8 cellular contexts compared by ENCODE assay signal in the genomic region with DNA sequence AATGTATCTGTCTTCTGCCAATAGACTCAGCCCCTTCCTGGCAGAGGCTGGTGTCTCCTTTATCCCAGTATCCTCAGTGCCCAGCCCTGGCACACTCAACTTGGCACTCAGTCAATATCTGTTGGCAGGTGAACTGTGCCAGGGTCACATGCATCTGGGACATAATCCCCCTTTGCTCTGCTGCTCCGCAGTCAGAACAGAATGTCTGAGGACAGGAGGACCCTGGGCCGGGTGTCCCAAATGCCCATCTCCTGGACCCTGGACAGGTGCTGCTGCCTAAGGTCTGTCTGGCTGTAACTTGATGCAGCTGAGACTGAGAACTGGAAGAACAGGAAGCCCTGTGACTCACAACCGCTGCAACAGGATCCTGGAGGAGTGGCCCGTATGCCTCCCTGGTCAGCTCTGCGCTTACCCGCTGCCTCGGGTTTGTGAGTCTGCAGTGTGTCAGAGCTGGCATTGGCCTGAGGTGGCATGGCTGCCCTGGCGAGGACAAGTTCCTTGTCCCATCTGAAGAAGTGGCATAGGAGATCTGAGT. TPM values are rescaled to one million over a fixed set of nuclear protein-coding genes. Genes with fewer than 3 reads are reported as not detected.
A peak's percentile ranks its signal among the peaks of the same experiment; 100 is the strongest.
DNase-seq lines count a peak whose midpoint lies in the region; ATAC-seq lines count a peak whose summit lies in the region.

No MANE protein-coding gene starts in this region.

- peaks cover 0 to 1% of the 10 kb centered on the region in 2 donors for H3K36me3 ChIP-seq in neuronal stem cell (replicated peaks in 1 of 2; ENCODE audit: control insufficient read depth in 2 of 2, insufficient read depth in 2 of 2, low read length in 2 of 2)

- no peak overlapping the region for H3K4me3 ChIP-seq in neuronal stem cell (ENCODE audit: low read length in 2 of 2)

- H4K91ac ChIP-seq in neuronal stem cell (ENCODE audit: low read depth, low read length, poor library complexity), result no peak overlapping the region

- no peak overlapping the region for H2BK12ac ChIP-seq in neuronal stem cell (ENCODE audit: low read length)

- no CpG with 5 or more reads among the region's 8 CpGs for WGBS in neuronal stem cell (ENCODE audit: extremely low coverage in 2 of 2, insufficient read length in 2 of 2, insufficient replicate concordance in 1 of 2), 2 donors

- H3K4me1 Mint-ChIP-seq in activated CD4-positive, alpha-beta T cell treated with anti-CD3 and anti-CD28 coated beads, Interleukin-2, amount 10 ng/mL, durations not matched to agents 7 days and 5 days, result peaks cover 96% of the 10 kb centered on the region

- CTCF ChIA-PET in activated CD4-positive, alpha-beta T cell treated with anti-CD3 and anti-CD28 coated beads, Interleukin-2, amount 10 ng/mL, durations not matched to agents 7 days and 5 days (lab: Charles Lee), result interaction anchor here (1.0 to 2.4 kb wide), 3 partner anchors 9 to 22 kb away, joined by 3 to 8 read pairs (median 3); partner anchors contain the start of gene HK2

- H3K23ac ChIP-seq in neuronal stem cell (ENCODE audit: low read depth, low read length, poor library complexity), result no peak overlapping the region

- no peak for ATAC-seq in GM21447 (IDR thresholded peaks at IDR 0.05; ENCODE audit: unreplicated experiment)
- ATAC-seq in GM21786 (IDR thresholded peaks at IDR 0.05; ENCODE audit: unreplicated experiment), result no peak

- H3K27me3 ChIP-seq in neuronal stem cell (ENCODE audit: control insufficient read depth in 3 of 3, insufficient read depth in 3 of 3, low read depth in 1 of 3, low read length in 3 of 3), result no peaks in the 10 kb centered on the region

- H3K4me1 ChIP-seq in neuronal stem cell (ENCODE audit: control insufficient read depth in 2 of 2, insufficient read depth in 1 of 2, low read depth in 1 of 2, low read length in 2 of 2), result peaks cover 11 to 15% of the 10 kb centered on the region in 2 donors

- peaks cover 10% of the 10 kb centered on the region for H3K79me1 ChIP-seq in neuronal stem cell (ENCODE audit: low read depth, low read length)

- H3K9me3 ChIP-seq in neuronal stem cell (replicated peaks in 1 of 2; ENCODE audit: control insufficient read depth in 2 of 2, insufficient read depth in 1 of 2, low read depth in 1 of 2, low read length in 2 of 2), result no peaks in the 10 kb centered on the region

- H3K14ac ChIP-seq in neuronal stem cell (ENCODE audit: low read length), result no peak overlapping the region

- no peak overlapping the region for H2BK5ac ChIP-seq in neuronal stem cell (ENCODE audit: low read length)

- H4K8ac ChIP-seq in neuronal stem cell (ENCODE audit: low read depth, low read length), result no peak overlapping the region

- no peaks in the 10 kb centered on the region for H3K27me3 Mint-ChIP-seq in activated CD4-positive, alpha-beta T cell treated with anti-CD3 and anti-CD28 coated beads, Interleukin-2, amount 10 ng/mL, durations not matched to agents 7 days and 5 days

- no peak overlapping the region for H3K4me2 ChIP-seq in neuronal stem cell (ENCODE audit: insufficient read depth, low read length, poor library complexity, severe bottlenecking)

- H2AFZ ChIP-seq in neuronal stem cell (ENCODE audit: low read length), result no peak overlapping the region

- H2AK5ac ChIP-seq in neuronal stem cell (ENCODE audit: low read depth, low read length), result no peak overlapping the region

- H2BK120ac ChIP-seq in neuronal stem cell (ENCODE audit: low read depth, low read length), result no peak overlapping the region

- no peak overlapping the region for H3K4ac ChIP-seq in neuronal stem cell (ENCODE audit: low read length)

- H3K9me3 Mint-ChIP-seq in activated CD4-positive, alpha-beta T cell treated with anti-CD3 and anti-CD28 coated beads, Interleukin-2, amount 10 ng/mL, durations not matched to agents 7 days and 5 days, result peaks cover 1% of the 10 kb centered on the region

- no peak overlapping the region for H3K18ac ChIP-seq in neuronal stem cell (ENCODE audit: low read length)

- H3K4me3 Mint-ChIP-seq in activated CD4-positive, alpha-beta T cell treated with anti-CD3 and anti-CD28 coated beads, Interleukin-2, amount 10 ng/mL, durations not matched to agents 7 days and 5 days, result peak overlapping the region; percentile 53

- H3K27ac ChIP-seq in neuronal stem cell (replicated peaks; ENCODE audit: low read length), result no peak overlapping the region

- POLR2A ChIA-PET in activated CD4-positive, alpha-beta T cell treated with anti-CD3 and anti-CD28 coated beads, Interleukin-2, amount 10 ng/mL, durations not matched to agents 7 days and 5 days (lab: Charles Lee), result no interaction called here

- H3K36me3 Mint-ChIP-seq in activated CD4-positive, alpha-beta T cell treated with anti-CD3 and anti-CD28 coated beads, Interleukin-2, amount 10 ng/mL, durations not matched to agents 7 days and 5 days (ENCODE audit: low read depth), result peaks cover 25% of the 10 kb centered on the region

- no peak overlapping the region for H2BK15ac ChIP-seq in neuronal stem cell (ENCODE audit: low read length)

- H3K9ac ChIP-seq in neuronal stem cell (ENCODE audit: low read depth, low read length, poor library complexity), result no peak overlapping the region

- peak overlapping the region; percentile 90 for H3K27ac Mint-ChIP-seq in activated CD4-positive, alpha-beta T cell treated with anti-CD3 and anti-CD28 coated beads, Interleukin-2, amount 10 ng/mL, durations not matched to agents 7 days and 5 days

- peak; percentile 37 for DNase-seq in DMS 273 treated with DMSO at 0.1 percent for 48 hours (lab: John Stamatoyannopoulos, UW)
- DNase-seq in NCI-H2029 (lab: John Stamatoyannopoulos, UW), result peak; percentile 83
- DNase-seq in activated CD4-positive, alpha-beta T cell treated with anti-CD3 and anti-CD28 coated beads, Interleukin-2, amount 10 ng/mL, durations not matched to agents 7 days and 5 days, result peak; percentile 26
- peak; percentile 88 for DNase-seq in fibroblast of gingiva (ENCODE audit: low read depth)
- peak; percentile 69 for DNase-seq in non-pigmented ciliary epithelial cell (ENCODE audit: low read depth)
- no peak for DNase-seq in neuronal stem cell (ENCODE audit: low spot score)

RNA-seq across cellular contexts. Expression of gene HK2, which starts 11.4 kb away (rescaled TPM):
- 10 to 100 TPM; 27.8 to 29.6 TPM for total RNA-seq in activated CD4-positive, alpha-beta T cell treated with anti-CD3 and anti-CD28 coated beads, Interleukin-2, amount 10 ng/mL, durations not matched to agents 7 days and 5 days
- polyA plus RNA-seq in neuronal stem cell (2013, experiment 1 of 2), result 8.2 TPM
- polyA plus RNA-seq in neuronal stem cell (2013, experiment 2 of 2), result 8.4 TPM
